In the genomic region with DNA sequence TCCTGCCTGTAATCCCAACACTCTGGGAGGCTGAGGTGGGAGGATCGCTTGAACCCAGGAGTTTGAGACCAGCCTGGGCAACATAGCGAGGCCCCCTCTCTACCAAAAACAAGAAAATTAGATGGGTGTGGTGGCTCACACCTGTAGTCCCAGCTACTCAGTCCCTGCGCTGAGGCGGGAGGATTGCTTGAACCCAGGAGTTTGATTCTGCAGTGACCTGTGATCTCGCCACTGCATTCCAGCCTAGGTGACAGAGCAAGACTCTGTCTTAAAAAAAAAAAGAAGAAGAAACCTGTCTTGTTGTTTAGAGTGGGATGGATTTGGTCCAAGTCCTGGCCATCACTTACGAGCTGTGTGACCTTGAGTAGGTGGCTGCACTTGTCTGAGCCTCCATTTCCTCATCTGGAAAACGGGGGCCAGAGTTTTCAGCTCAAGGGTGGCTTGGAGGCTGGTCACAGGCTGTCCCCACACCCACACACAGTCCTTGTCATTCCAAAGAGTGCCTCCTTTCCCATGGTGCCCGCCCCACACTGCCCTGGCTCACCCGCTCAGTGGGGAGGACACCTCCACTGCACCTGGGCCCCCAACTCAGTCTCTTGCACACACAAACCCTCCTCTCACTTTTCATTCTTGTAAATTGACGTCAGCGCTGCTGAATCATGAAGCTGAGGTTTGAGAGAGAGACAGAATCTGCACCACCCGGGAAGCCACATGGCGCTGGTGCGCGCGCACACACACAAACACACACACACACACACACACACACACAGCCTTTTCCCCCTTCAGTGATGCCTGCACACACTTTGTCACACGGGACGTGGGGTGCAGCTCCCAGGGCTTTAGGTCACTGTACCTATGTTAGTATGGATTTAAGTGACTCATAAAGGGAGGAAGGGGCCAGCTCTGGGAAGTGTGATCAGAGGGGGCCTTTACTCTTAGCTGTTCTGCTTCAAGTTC, we compare ENCODE assay signal across 9 cellular contexts. TPM values are rescaled to one million over a fixed set of nuclear protein-coding genes. Genes with fewer than 3 reads are reported as not detected.
DNase-seq lines count a peak whose midpoint lies in the region; ATAC-seq and TF ChIP-seq lines count a peak whose summit lies in the region.
"Had no signal": no experiment of that assay in that cellular context is flagged by ENCODE, and none has a peak within 500 bp of the region (broad histone marks: within the 10 kb centered on the region; RNA-seq: fewer than 3 reads in every experiment).

No MANE protein-coding gene starts in this region.

- H2AK5ac ChIP-seq in H9 (ENCODE audit: insufficient read length, low read length), result no peak overlapping the region

- no peak overlapping the region for H2AFZ ChIP-seq in H9 (ENCODE audit: low read length)

- no peak overlapping the region for H3K18ac ChIP-seq in H9 (ENCODE audit: insufficient read length, low read depth, low read length)

- H4K91ac ChIP-seq in H9 (ENCODE audit: insufficient read length, low read depth, low read length), result no peak overlapping the region

- no CpG with 5 or more reads among the region's 18 CpGs for WGBS in H9 (ENCODE audit: extremely low coverage, insufficient read length, low lambda C conversion rate)

- H2BK12ac ChIP-seq in H9 (ENCODE audit: insufficient read length, low read depth, low read length), result no peak overlapping the region

- no peak overlapping the region for H4K5ac ChIP-seq in H9 (ENCODE audit: insufficient read length, low read depth, low read length)

- H3K4me2 ChIP-seq in H9 (ENCODE audit: insufficient read depth, insufficient read length, low read length), result peak overlapping the region; percentile 33

- no peak overlapping the region for H3K4ac ChIP-seq in H9 (ENCODE audit: low read depth, low read length)

- H3K14ac ChIP-seq in H9 (ENCODE audit: insufficient read depth, low read length), result no peak overlapping the region

- ATAC-seq in HG03565 (IDR thresholded peaks at IDR 0.05; ENCODE audit: unreplicated experiment), result no peak
- no peak for ATAC-seq in HG03045 (IDR thresholded peaks at IDR 0.05; ENCODE audit: unreplicated experiment)

- H3K56ac ChIP-seq in H9 (ENCODE audit: insufficient read length, low read depth, low read length), result no peak overlapping the region

- peaks cover 18% of the 10 kb centered on the region in 2 experiments for H3K4me1 Mint-ChIP-seq in H9
- H3K4me1 Mint-ChIP-seq in nephron progenitor cell, result peaks cover 30% of the 10 kb centered on the region

- no peak overlapping the region for H3K27ac ChIP-seq in H9 (ENCODE audit: insufficient read length, low read depth, low read length)

- no peak overlapping the region for H3K23ac ChIP-seq in H9 (ENCODE audit: insufficient read length, low read depth, low read length)

- DNase-seq in H9, result no peak
- peak; percentile 61 to 77 (median 63) for DNase-seq in activated CD8-positive, alpha-beta memory T cell treated with anti-CD3 and anti-CD28 coated beads for 48 hours (ENCODE audit: low read depth in 2 of 3, low spot score in 2 of 3)
- DNase-seq in fibroblast of pulmonary artery (ENCODE audit: low read depth), result peak; percentile 50
- DNase-seq in stimulated activated CD8-positive, alpha-beta memory T cell treated with anti-CD3 and anti-CD28 coated beads, Interleukin-4, amount 100 ng/mL, for 48 hours, result peak; percentile 91
- no peak for DNase-seq in nephron progenitor cell
- DNase-seq in inferior parietal cortex (ENCODE audit: extremely low spot score), result no peak

- H3K36me3 Mint-ChIP-seq in H9 (ENCODE audit: insufficient read depth in 1 of 3, low read depth in 3 of 3), result peaks cover 5 to 13% (median 8%) of the 10 kb centered on the region in 3 experiments; a peak in 6 of 7 replicates
- H3K36me3 Mint-ChIP-seq in nephron progenitor cell (ENCODE audit: low read depth), result no peaks in the 10 kb centered on the region

- no peak overlapping the region; a peak in 1 of 5 replicates for H3K4me3 Mint-ChIP-seq in H9
- H3K4me3 Mint-ChIP-seq in nephron progenitor cell, result no peak overlapping the region

- no peak overlapping the region for H2BK120ac ChIP-seq in H9 (ENCODE audit: low read depth, low read length, poor library complexity, severe bottlenecking)

- no peaks in the 10 kb centered on the region for H3K4me1 ChIP-seq in H9 (ENCODE audit: insufficient read depth, low read length)

- peak overlapping the region; percentile 80 for H3K4me3 ChIP-seq in fibroblast of pulmonary artery (replicated peaks; ENCODE audit: low read depth, low read length)

- H3T11ph ChIP-seq in H9 (ENCODE audit: low read length), result no peak overlapping the region

- TF ChIP-seq CTCF in H9 (conservative IDR thresholded peaks at IDR 0.05) (no peak), fibroblast of pulmonary artery (IDR thresholded peaks at IDR 0.05; ENCODE audit: low read length, missing control alignments) (no peak), nephron progenitor cell (IDR thresholded peaks at IDR 0.05) (no peak)

- peaks cover 5% of the 10 kb centered on the region for H3K23me2 ChIP-seq in H9 (ENCODE audit: insufficient read length, low read depth, low read length, poor library complexity, severe bottlenecking)

- H3K27me3 Mint-ChIP-seq in H9 (ENCODE audit: low read depth), result no peaks in the 10 kb centered on the region
- peaks cover 29% of the 10 kb centered on the region for H3K27me3 Mint-ChIP-seq in nephron progenitor cell (ENCODE audit: low read depth, poor library complexity)

- no peaks in the 10 kb centered on the region for H3K79me1 ChIP-seq in H9 (ENCODE audit: insufficient read depth, low read depth, low read length, poor library complexity, severe bottlenecking)

- H4K20me1 ChIP-seq in H9 (ENCODE audit: control insufficient read depth, insufficient read depth, insufficient read length), result peaks cover 6% of the 10 kb centered on the region

- H3K9me3 ChIP-seq in H9 (ENCODE audit: control insufficient read depth, low read depth, low read length), result no peaks in the 10 kb centered on the region

- H4K8ac ChIP-seq in H9 (replicated peaks; ENCODE audit: insufficient read length, low read depth, low read length), result no peak overlapping the region

- no peak overlapping the region for H3K9ac ChIP-seq in H9 (ENCODE audit: extremely low read depth, insufficient read length, low read length)

- H3K27me3 ChIP-seq in H9 (ENCODE audit: insufficient read depth, low read length), result no peaks in the 10 kb centered on the region

- H3K27ac Mint-ChIP-seq in H9 (peak overlapping the region in 1 of 3 experiments; percentile 75; a peak in 2 of 7 replicates), nephron progenitor cell (no peak overlapping the region)

- no peak overlapping the region for H2BK20ac ChIP-seq in H9 (ENCODE audit: low read depth, low read length, poor library complexity, severe bottlenecking)

- no peak overlapping the region for H2BK15ac ChIP-seq in H9 (ENCODE audit: low read depth, low read length)

- peaks cover 10% of the 10 kb centered on the region; the same call in 1 of the 2 replicates for H3K79me2 ChIP-seq in H9 (ENCODE audit: insufficient read depth, low read length)

- H3K9me3 Mint-ChIP-seq in H9 (no peaks in the 10 kb centered on the region), nephron progenitor cell (no peaks in the 10 kb centered on the region)

- H2BK5ac ChIP-seq in H9 (ENCODE audit: insufficient read length, low read length), result no peak overlapping the region

RNA-seq across cellular contexts. Expression of a gene that starts 4.2 kb away (rescaled TPM):
- 11.0 and 11.5 TPM in 2 replicates for total RNA-seq in H9 (2021)

RNA-seq across cellular contexts. Expression of a gene that starts 17.3 kb away (rescaled TPM):
- not detected in 2 replicates for total RNA-seq in H9 (2021)
- total RNA-seq: epithelial cell of proximal tubule had no signal

RNA-seq across cellular contexts. Expression of a gene that starts 21.6 kb away (rescaled TPM):
- total RNA-seq in H9 (2021), result not detected in 2 replicates
- total RNA-seq: epithelial cell of proximal tubule had no signal

RNA-seq across cellular contexts. Expression of a gene that starts 24.5 kb away (rescaled TPM):
- total RNA-seq in H9 (2021), result not detected in 2 replicates
- total RNA-seq: epithelial cell of proximal tubule had no signal

RNA-seq across cellular contexts. Expression of a gene that starts 29.3 kb away (rescaled TPM):
- not detected in 2 replicates for total RNA-seq in H9 (2021)
- total RNA-seq: epithelial cell of proximal tubule had no signal

Comparison
In these comparisons a context has a peak if more than half of its experiments do, and no peak if none do; other contexts are left out.
1. DNase-seq: peak in activated CD8-positive, alpha-beta memory T cell treated with anti-CD3 and anti-CD28 coated beads for 48 hours (3 of 3), fibroblast of pulmonary artery (single experiment) and stimulated activated CD8-positive, alpha-beta memory T cell treated with anti-CD3 and anti-CD28 coated beads, Interleukin-4, amount 100 ng/mL, for 48 hours (single experiment); none in H9 (single experiment), nephron progenitor cell (single experiment) and inferior parietal cortex (single experiment).